In the genomic region with DNA sequence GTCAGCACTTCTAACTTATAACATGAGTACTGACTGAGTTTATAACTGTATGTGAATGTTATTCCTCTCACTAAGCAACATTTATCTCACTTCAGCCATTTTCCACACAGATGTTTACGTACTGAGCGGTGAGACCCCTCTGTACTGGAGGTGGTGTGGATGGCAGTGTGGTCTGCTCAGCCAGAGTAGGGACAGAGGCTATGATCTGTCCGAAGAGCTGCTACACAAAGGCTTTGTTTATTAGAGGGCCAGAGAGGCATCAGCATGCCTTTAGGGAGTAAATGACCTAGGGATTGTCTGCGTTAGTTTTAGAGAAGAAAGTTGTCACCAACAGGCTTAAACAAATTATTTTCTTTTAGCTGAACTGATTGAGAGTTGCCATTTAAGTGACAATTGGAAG, we compare ENCODE assay signal across 33 cellular contexts. TPM values are rescaled to one million over a fixed set of nuclear protein-coding genes. Genes with fewer than 3 reads are reported as not detected.
"Had no signal": no experiment of that assay in that cellular context is flagged by ENCODE, and none has a peak within 500 bp of the region (broad histone marks: within the 10 kb centered on the region; RNA-seq: fewer than 3 reads in every experiment).

No MANE protein-coding gene starts in this region.

- H3K36me3 ChIP-seq: colonic mucosa, esophagus muscularis mucosa, left ventricle myocardium inferior, ovary, stomach, suprapubic skin, tibial nerve had no signal

- ATAC-seq: activated T-cell treated with anti-CD3 and anti-CD28 coated beads, Interleukin-2, amount 50 U/mL, for 4 hours; effector memory CD8-positive, alpha-beta T cell; natural killer cell; sciatic nerve; stimulated activated memory B cell treated with anti-CD40 and anti-IgM and Interleukin-4, amounts not matched to agents 10 μg/mL and 1 μg/mL and 100 μg/mL, for 72 hours had no signal

- H3K9me3 ChIP-seq: colonic mucosa, esophagus muscularis mucosa, left ventricle myocardium inferior, ovary, suprapubic skin, tibial nerve had no signal

- H2AFZ ChIP-seq: hepatocyte had no signal

- H3K4me1 ChIP-seq: colonic mucosa, esophagus muscularis mucosa, left ventricle myocardium inferior, stomach, suprapubic skin, tibial nerve had no signal

- H3K27ac ChIP-seq: colonic mucosa, dorsolateral prefrontal cortex, esophagus muscularis mucosa, hepatocyte, left ventricle myocardium inferior, ovary, stomach, suprapubic skin, tibial nerve had no signal

- H3K36me3 Mint-ChIP-seq: activated naive CD8-positive, alpha-beta T cell treated with anti-CD3 and anti-CD28 coated beads for 36 hours; immature natural killer cell; natural killer cell; stimulated activated memory B cell treated with anti-CD40 and anti-IgM and Interleukin-4, amounts not matched to agents 10 μg/mL and 1 μg/mL and 100 μg/mL, for 72 hours had no signal

- H3K9me3 Mint-ChIP-seq: activated T-cell treated with anti-CD3 and anti-CD28 coated beads, Interleukin-2, amount 50 U/mL, for 4 hours; activated T-helper 2 cell treated with anti-CD3 and anti-CD28 coated beads, Interferon-gamma antibody, Interleukin-2, Interleukin-4, amounts not matched to agents 10 μg/mL and 5 μg/mL and 100 μg/mL, durations not matched to agents 14 hours and 24 hours and 36 hours; natural killer cell; T-helper 1 cell treated with Interleukin-12 subunit alpha and Interleukin-12 subunit beta and Interleukin-4 antibody, amounts not matched to agents 30 μg/mL and 1 μg/mL, for 36 hours had no signal

- H3K4me3 Mint-ChIP-seq: activated naive CD8-positive, alpha-beta T cell treated with anti-CD3 and anti-CD28 coated beads for 36 hours; activated T-cell treated with anti-CD3 and anti-CD28 coated beads, Interleukin-2, amount 50 U/mL, for 4 hours; effector memory CD8-positive, alpha-beta T cell; immature natural killer cell; natural killer cell; stimulated activated memory B cell treated with anti-CD40 and anti-IgM and Interleukin-4, amounts not matched to agents 10 μg/mL and 1 μg/mL and 100 μg/mL, for 72 hours; T-helper 1 cell treated with Interleukin-12 subunit alpha and Interleukin-12 subunit beta and Interleukin-4 antibody, amounts not matched to agents 30 μg/mL and 1 μg/mL, for 36 hours had no signal

- H3K4me1 Mint-ChIP-seq: activated naive CD8-positive, alpha-beta T cell treated with anti-CD3 and anti-CD28 coated beads for 36 hours; immature natural killer cell; natural killer cell; stimulated activated memory B cell treated with anti-CD40 and anti-IgM and Interleukin-4, amounts not matched to agents 10 μg/mL and 1 μg/mL and 100 μg/mL, for 72 hours had no signal

- H3K4me3 ChIP-seq: colonic mucosa, dorsolateral prefrontal cortex, esophagus muscularis mucosa, hepatocyte, left ventricle myocardium inferior, ovary, stomach, suprapubic skin, tibial nerve had no signal

- H3K27me3 ChIP-seq: colonic mucosa, esophagus muscularis mucosa, hepatocyte, ovary, stomach, suprapubic skin, tibial nerve had no signal

- DNase-seq: activated CD4-positive, alpha-beta T cell treated with anti-CD3 and anti-CD28 coated beads for 4 hours; activated CD4-positive, alpha-beta T cell treated with anti-CD3 and anti-CD28 coated beads, Interleukin-2, amount 50 U/mL, for 48 hours; activated CD4-positive, CD25-positive, alpha-beta regulatory T cell; activated CD8-positive, alpha-beta memory T cell treated with anti-CD3 and anti-CD28 coated beads, Interleukin-2, amount 50 U/mL, for 48 hours; activated naive CD4-positive, alpha-beta T cell treated with Interleukin-2 at 50 U/mL for 16 hours; activated naive CD8-positive, alpha-beta T cell treated with anti-CD3 and anti-CD28 coated beads for 36 hours; activated T-cell treated with anti-CD3 and anti-CD28 coated beads, Interleukin-2, amount 50 U/mL, for 4 hours; colonic mucosa; dorsolateral prefrontal cortex; effector memory CD8-positive, alpha-beta T cell; immature natural killer cell; kidney glomerular epithelial cell; left ventricle myocardium inferior; midbrain; natural killer cell; ovary; small intestine; stimulated activated CD4-positive, alpha-beta T cell treated with anti-CD3 and anti-CD28 coated beads, Interleukin-15, amount 100 ng/mL, for 24 hours; stomach; T1000 had no signal

- H3K4me2 ChIP-seq: hepatocyte had no signal

- H3K79me2 ChIP-seq: hepatocyte had no signal

- H3K27ac Mint-ChIP-seq: activated naive CD8-positive, alpha-beta T cell treated with anti-CD3 and anti-CD28 coated beads for 36 hours; activated T-helper 2 cell treated with anti-CD3 and anti-CD28 coated beads, Interferon-gamma antibody, Interleukin-2, Interleukin-4, amounts not matched to agents 10 μg/mL and 5 μg/mL and 100 μg/mL, durations not matched to agents 14 hours and 24 hours and 36 hours; effector memory CD8-positive, alpha-beta T cell; immature natural killer cell; natural killer cell; stimulated activated memory B cell treated with anti-CD40 and anti-IgM and Interleukin-4, amounts not matched to agents 10 μg/mL and 1 μg/mL and 100 μg/mL, for 72 hours; T-helper 1 cell treated with Interleukin-12 subunit alpha and Interleukin-12 subunit beta and Interleukin-4 antibody, amounts not matched to agents 30 μg/mL and 1 μg/mL, for 36 hours had no signal

RNA-seq across cellular contexts. Expression of gene TACR1, which starts 23.2 kb away (rescaled TPM):
- total RNA-seq: activated CD8-positive, alpha-beta memory T cell treated with anti-CD3 and anti-CD28 coated beads for 36 hours; activated naive CD8-positive, alpha-beta T cell treated with anti-CD3 and anti-CD28 coated beads for 36 hours; activated T-cell treated with anti-CD3 and anti-CD28 coated beads, Interleukin-2, amount 50 U/mL, for 4 hours; activated T-helper 2 cell treated with anti-CD3 and anti-CD28 coated beads, Interferon-gamma antibody, Interleukin-2, Interleukin-4, amounts not matched to agents 10 μg/mL and 5 μg/mL and 100 μg/mL, durations not matched to agents 14 hours and 24 hours and 36 hours; bronchial epithelial cell; endothelial cell of umbilical vein; glomerular endothelial cell; lung microvascular endothelial cell; natural killer cell had no signal
- polyA plus RNA-seq: endothelial cell of umbilical vein had no signal
